In the genomic region with DNA sequence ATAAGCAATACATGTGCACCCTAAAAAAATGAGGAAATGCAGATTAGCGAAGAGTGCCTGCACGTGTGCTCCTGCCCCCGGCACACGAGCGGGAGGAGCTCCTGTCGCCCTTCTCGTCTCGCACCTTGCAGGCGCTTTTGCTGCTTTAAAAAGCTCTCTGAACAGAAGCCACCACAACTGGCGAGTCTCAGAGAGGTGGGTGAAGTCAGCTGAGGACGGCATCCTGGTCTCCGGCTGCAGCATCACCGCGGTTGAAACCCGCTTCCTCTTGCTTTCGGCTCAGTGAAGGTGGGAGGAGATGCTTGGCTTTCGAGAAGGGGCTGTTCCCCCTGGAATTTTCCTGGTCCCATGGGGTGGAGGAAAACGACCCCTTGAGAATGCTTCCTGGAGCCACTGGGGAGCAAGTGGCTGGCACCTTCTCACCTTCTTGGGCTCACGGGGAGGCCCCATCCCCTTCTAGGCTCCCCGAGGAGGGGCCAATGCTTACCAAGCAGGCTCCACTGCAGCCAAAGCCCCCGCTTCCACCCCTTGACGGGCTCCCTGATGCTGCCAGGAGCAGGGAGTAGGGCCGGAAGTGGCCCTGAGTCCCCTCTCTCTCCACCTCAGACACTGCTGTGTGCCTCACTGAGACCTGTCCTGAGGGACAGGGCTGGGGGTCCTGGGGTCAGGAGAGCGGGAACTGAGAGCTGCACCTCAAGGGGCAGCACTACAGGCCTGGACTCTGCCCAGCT, we compare ENCODE assay signal across 9 cellular contexts. TPM values are rescaled to one million over a fixed set of nuclear protein-coding genes. Genes with fewer than 3 reads are reported as not detected.
DNase-seq lines count a peak whose midpoint lies in the region; ATAC-seq and TF ChIP-seq lines count a peak whose summit lies in the region.
"Had no signal": no experiment of that assay in that cellular context is flagged by ENCODE, and none has a peak within 500 bp of the region (broad histone marks: within the 10 kb centered on the region; RNA-seq: fewer than 3 reads in every experiment).

No MANE protein-coding gene starts in this region.

- no peak for TF ChIP-seq CTCF in foreskin fibroblast (IDR thresholded peaks at IDR 0.05; ENCODE audit: low read depth, low read length)

- DNase-seq in activated CD4-positive, alpha-beta memory T cell treated with anti-CD3 and anti-CD28 coated beads, Interleukin-2, amount 10 ng/mL, durations not matched to agents 7 days and 5 days: peak; percentile 77
- DNase-seq in stimulated activated CD8-positive, alpha-beta memory T cell treated with anti-CD3 and anti-CD28 coated beads, Interleukin-2, amount 100 ng/mL, for 48 hours (ENCODE audit: low read depth in 2 of 2): peak; percentile 31 to 40
- DNase-seq in foreskin fibroblast: no peak
- DNase-seq in cerebellar nuclear complex (lab: John Stamatoyannopoulos, UW): no peak
- DNase-seq: NCI-H446 had no signal

- H3K27me3 Mint-ChIP-seq in activated CD4-positive, alpha-beta memory T cell treated with anti-CD3 and anti-CD28 coated beads, Interleukin-2, amount 10 ng/mL, durations not matched to agents 7 days and 5 days: no peaks in the 10 kb centered on the region

- no peak overlapping the region for H3K4me3 Mint-ChIP-seq in activated CD4-positive, alpha-beta memory T cell treated with anti-CD3 and anti-CD28 coated beads, Interleukin-2, amount 10 ng/mL, durations not matched to agents 7 days and 5 days

- POLR2A ChIA-PET in activated CD4-positive, alpha-beta memory T cell treated with anti-CD3 and anti-CD28 coated beads, Interleukin-2, amount 10 ng/mL, durations not matched to agents 7 days and 5 days (lab: Charles Lee): interaction anchor here (0.6 to 2.0 kb wide), 8 partner anchors 9 to 179 kb away, joined by 3 to 16 read pairs (median 4); partner anchors contain the start of genes CFAP99, HAUS3, POLN and RNF4

- peak overlapping the region; percentile 7 for H3K27ac Mint-ChIP-seq in activated CD4-positive, alpha-beta memory T cell treated with anti-CD3 and anti-CD28 coated beads, Interleukin-2, amount 10 ng/mL, durations not matched to agents 7 days and 5 days

- peaks cover 25% of the 10 kb centered on the region for H3K4me1 Mint-ChIP-seq in activated CD4-positive, alpha-beta memory T cell treated with anti-CD3 and anti-CD28 coated beads, Interleukin-2, amount 10 ng/mL, durations not matched to agents 7 days and 5 days

- peaks cover 4% of the 10 kb centered on the region for H3K36me3 Mint-ChIP-seq in activated CD4-positive, alpha-beta memory T cell treated with anti-CD3 and anti-CD28 coated beads, Interleukin-2, amount 10 ng/mL, durations not matched to agents 7 days and 5 days (ENCODE audit: low read depth)

- ATAC-seq in HG03432 (IDR thresholded peaks at IDR 0.05; ENCODE audit: unreplicated experiment) (peak; percentile 49), esophagus mucosa (peak; percentile 14), HG02981 (IDR thresholded peaks at IDR 0.05; ENCODE audit: unreplicated experiment) (no peak), GM18861 (IDR thresholded peaks at IDR 0.05; ENCODE audit: unreplicated experiment) (no peak)

- H3K9me3 Mint-ChIP-seq in activated CD4-positive, alpha-beta memory T cell treated with anti-CD3 and anti-CD28 coated beads, Interleukin-2, amount 10 ng/mL, durations not matched to agents 7 days and 5 days: no peaks in the 10 kb centered on the region

- H3K4me3 ChIP-seq in foreskin fibroblast (ENCODE audit: low read depth in 1 of 2, low read length in 2 of 2): no peak overlapping the region

- CTCF ChIA-PET in activated CD4-positive, alpha-beta memory T cell treated with anti-CD3 and anti-CD28 coated beads, Interleukin-2, amount 10 ng/mL, durations not matched to agents 7 days and 5 days (lab: Charles Lee): interaction anchor here (0.7 to 1.6 kb wide), 3 partner anchors 9 to 128 kb away, joined by 3 to 7 read pairs (median 3); partner anchors contain the start of genes CFAP99, MXD4 and ZFYVE28

RNA-seq across cellular contexts. Expression of gene MXD4, which starts 29.2 kb away (rescaled TPM):
- 10 to 100 TPM; 26.9 to 29.6 TPM for total RNA-seq in activated CD4-positive, alpha-beta memory T cell treated with anti-CD3 and anti-CD28 coated beads, Interleukin-2, amount 10 ng/mL, durations not matched to agents 7 days and 5 days
- 21.1 TPM for total RNA-seq in esophagus mucosa

RNA-seq across cellular contexts. Expression of gene HAUS3, which starts 49.2 kb away (rescaled TPM):
- total RNA-seq in activated CD4-positive, alpha-beta memory T cell treated with anti-CD3 and anti-CD28 coated beads, Interleukin-2, amount 10 ng/mL, durations not matched to agents 7 days and 5 days: 10 to 100 TPM; 27.1 to 27.4 TPM
- 5.7 TPM for total RNA-seq in esophagus mucosa

RNA-seq across cellular contexts. Expression of gene POLN, which starts 49.2 kb away (rescaled TPM):
- total RNA-seq in activated CD4-positive, alpha-beta memory T cell treated with anti-CD3 and anti-CD28 coated beads, Interleukin-2, amount 10 ng/mL, durations not matched to agents 7 days and 5 days: 1 to 10 TPM; 3.3 to 4.0 TPM
- 1.1 TPM for total RNA-seq in esophagus mucosa

Comparison
In these comparisons a context has a peak if more than half of its experiments do, and no peak if none do; other contexts are left out.
1. ATAC-seq: peak in HG03432 (single experiment) and esophagus mucosa (single experiment); none in HG02981 (single experiment) and GM18861 (single experiment).
2. DNase-seq: peak in activated CD4-positive, alpha-beta memory T cell treated with anti-CD3 and anti-CD28 coated beads, Interleukin-2, amount 10 ng/mL, durations not matched to agents 7 days and 5 days (single experiment) and stimulated activated CD8-positive, alpha-beta memory T cell treated with anti-CD3 and anti-CD28 coated beads, Interleukin-2, amount 100 ng/mL, for 48 hours (2 of 2); none in foreskin fibroblast (0 of 2) and cerebellar nuclear complex (0 of 2).